ENCODE assay signal across 8 cellular contexts in the genomic region with DNA sequence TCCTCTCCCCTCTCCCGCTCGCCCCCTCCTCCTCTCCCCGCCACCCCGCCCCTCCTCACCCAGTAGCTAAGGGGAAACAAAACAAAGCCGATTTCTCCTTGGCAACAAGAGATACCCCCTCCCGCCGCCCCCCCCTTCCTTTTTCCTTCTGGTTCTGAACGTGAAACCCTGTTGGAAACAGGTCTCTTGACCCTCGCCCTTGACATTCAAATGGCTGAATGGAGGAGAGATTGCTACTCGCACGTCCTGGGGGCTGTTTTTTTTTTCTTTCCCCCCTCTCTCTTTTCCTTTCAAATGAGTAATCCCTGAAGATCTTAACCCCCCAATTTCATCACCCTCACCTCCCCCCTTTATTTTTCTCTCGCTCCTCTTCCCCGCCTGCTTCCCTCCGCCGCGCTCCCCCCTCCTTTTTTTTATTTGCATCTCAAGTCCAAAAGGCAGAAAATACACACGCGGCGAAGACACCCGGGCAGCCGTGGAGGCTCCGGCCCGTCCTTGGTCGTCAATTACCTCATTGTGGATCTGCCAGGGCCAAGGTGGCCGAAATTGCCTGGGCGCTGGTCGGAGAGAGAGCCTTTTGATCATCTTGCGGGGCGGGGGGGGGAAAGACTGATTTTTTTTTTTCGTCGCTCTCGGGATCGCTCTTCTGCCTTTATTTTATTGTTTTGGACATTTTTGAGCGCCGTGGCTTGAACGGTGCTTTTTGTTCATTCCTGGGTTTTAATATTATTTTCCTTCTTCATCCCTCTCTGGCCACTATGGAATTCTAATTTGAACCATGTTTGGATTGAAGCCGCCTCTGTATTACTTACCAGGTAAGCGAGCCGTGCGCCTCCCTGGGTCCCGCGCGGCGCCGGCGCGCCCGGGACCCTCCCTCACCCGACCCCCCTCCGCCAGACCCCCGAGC. TPM values are rescaled to one million over a fixed set of nuclear protein-coding genes. Genes with fewer than 3 reads are reported as not detected.
DNase-seq lines count a peak whose midpoint lies in the region; ATAC-seq and TF ChIP-seq lines count a peak whose summit lies in the region.

No MANE protein-coding gene starts in this region.

- H3K27me3 Mint-ChIP-seq in activated naive CD4-positive, alpha-beta T cell treated with anti-CD3 and anti-CD28 coated beads, Interleukin-2, amount 10 ng/mL, durations not matched to agents 7 days and 5 days, result peaks cover 27% of the 10 kb centered on the region
- H3K27me3 Mint-ChIP-seq in activated CD4-positive, alpha-beta memory T cell treated with anti-CD3 and anti-CD28 coated beads, Interleukin-2, amount 10 ng/mL, durations not matched to agents 7 days and 5 days, result peaks cover 5% of the 10 kb centered on the region

- peak overlapping the region; percentile 74 for H3K4me2 ChIP-seq in parathyroid adenoma (ENCODE audit: low read length)

- peak overlapping the region; percentile 92 for H3K4me3 Mint-ChIP-seq in activated naive CD4-positive, alpha-beta T cell treated with anti-CD3 and anti-CD28 coated beads, Interleukin-2, amount 10 ng/mL, durations not matched to agents 7 days and 5 days
- peak overlapping the region; percentile 90 for H3K4me3 Mint-ChIP-seq in activated CD4-positive, alpha-beta memory T cell treated with anti-CD3 and anti-CD28 coated beads, Interleukin-2, amount 10 ng/mL, durations not matched to agents 7 days and 5 days

- DNase-seq in activated naive CD4-positive, alpha-beta T cell treated with anti-CD3 and anti-CD28 coated beads, Interleukin-2, amount 10 ng/mL, durations not matched to agents 7 days and 5 days, result peak; percentile 63
- no peak for DNase-seq in activated naive CD4-positive, alpha-beta T cell (lab: John Stamatoyannopoulos, UW)
- DNase-seq in NCI-H2107 treated with DMSO at 0.1 percent for 48 hours (lab: John Stamatoyannopoulos, UW; ENCODE audit: unreplicated experiment) (peak; percentile 55), foreskin fibroblast (peak in 1 of 2 donors; percentile 70)
- DNase-seq in activated CD4-positive, alpha-beta memory T cell treated with anti-CD3 and anti-CD28 coated beads, Interleukin-2, amount 10 ng/mL, durations not matched to agents 7 days and 5 days, result peak; percentile 40

- H3K9me3 ChIP-seq in parathyroid adenoma (ENCODE audit: control insufficient read depth, low read length), result no peaks in the 10 kb centered on the region

- POLR2A ChIA-PET in activated CD4-positive, alpha-beta memory T cell treated with anti-CD3 and anti-CD28 coated beads, Interleukin-2, amount 10 ng/mL, durations not matched to agents 7 days and 5 days (lab: Charles Lee), result interaction anchor here (1.0 to 3.9 kb wide), 7 partner anchors 8 to 245 kb away, joined by 4 to 41 read pairs (median 20); partner anchors contain the start of gene GSE1

- peak overlapping the region; percentile 0 for H2AFZ ChIP-seq in parathyroid adenoma

- no peaks in the 10 kb centered on the region for H3K27me3 ChIP-seq in parathyroid adenoma (ENCODE audit: control insufficient read depth, insufficient read depth, low read length)

- H3K4me3 ChIP-seq in foreskin fibroblast (ENCODE audit: low read depth in 1 of 2, low read length in 2 of 2), result peak overlapping the region; percentile 80 to 84
- peak overlapping the region; percentile 88 for H3K4me3 ChIP-seq in parathyroid adenoma (ENCODE audit: low read depth, low read length)

- CTCF ChIA-PET in activated naive CD4-positive, alpha-beta T cell treated with anti-CD3 and anti-CD28 coated beads, Interleukin-2, amount 10 ng/mL, durations not matched to agents 7 days and 5 days (lab: Charles Lee), result interaction anchor here (1.1 to 2.5 kb wide), 4 partner anchors 12 to 60 kb away, joined by 4 to 14 read pairs (median 10); no protein-coding TSS in a partner anchor
- CTCF ChIA-PET in activated CD4-positive, alpha-beta memory T cell treated with anti-CD3 and anti-CD28 coated beads, Interleukin-2, amount 10 ng/mL, durations not matched to agents 7 days and 5 days (lab: Charles Lee), result interaction anchor here (1.2 to 3.5 kb wide), 5 partner anchors 14 to 135 kb away, joined by 4 to 25 read pairs (median 11); no protein-coding TSS in a partner anchor

- peak overlapping the region; percentile 95 for H3K27ac Mint-ChIP-seq in activated naive CD4-positive, alpha-beta T cell treated with anti-CD3 and anti-CD28 coated beads, Interleukin-2, amount 10 ng/mL, durations not matched to agents 7 days and 5 days
- peak overlapping the region; percentile 89 for H3K27ac Mint-ChIP-seq in activated CD4-positive, alpha-beta memory T cell treated with anti-CD3 and anti-CD28 coated beads, Interleukin-2, amount 10 ng/mL, durations not matched to agents 7 days and 5 days

- no peak for TF ChIP-seq CTCF in foreskin fibroblast (IDR thresholded peaks at IDR 0.05; ENCODE audit: low read depth, low read length)
- no peak for TF ChIP-seq CTCF in parathyroid adenoma (IDR thresholded peaks at IDR 0.05)

- no peaks in the 10 kb centered on the region for H3K9me3 Mint-ChIP-seq in activated naive CD4-positive, alpha-beta T cell treated with anti-CD3 and anti-CD28 coated beads, Interleukin-2, amount 10 ng/mL, durations not matched to agents 7 days and 5 days
- no peaks in the 10 kb centered on the region for H3K9me3 Mint-ChIP-seq in activated CD4-positive, alpha-beta memory T cell treated with anti-CD3 and anti-CD28 coated beads, Interleukin-2, amount 10 ng/mL, durations not matched to agents 7 days and 5 days

- H3K27ac ChIP-seq in parathyroid adenoma, result peak overlapping the region; percentile 83

- peaks cover 24% of the 10 kb centered on the region for H3K79me2 ChIP-seq in parathyroid adenoma

- ATAC-seq in HG02970 (IDR thresholded peaks at IDR 0.05; ENCODE audit: low FRiP score, unreplicated experiment), result no peak
- no peak for ATAC-seq in GM18517 (IDR thresholded peaks at IDR 0.05; ENCODE audit: unreplicated experiment)

- peaks cover 3% of the 10 kb centered on the region for H3K36me3 Mint-ChIP-seq in activated naive CD4-positive, alpha-beta T cell treated with anti-CD3 and anti-CD28 coated beads, Interleukin-2, amount 10 ng/mL, durations not matched to agents 7 days and 5 days
- peaks cover 4% of the 10 kb centered on the region for H3K36me3 Mint-ChIP-seq in activated CD4-positive, alpha-beta memory T cell treated with anti-CD3 and anti-CD28 coated beads, Interleukin-2, amount 10 ng/mL, durations not matched to agents 7 days and 5 days (ENCODE audit: low read depth)

- H3K9ac ChIP-seq in parathyroid adenoma, result no peak overlapping the region

- peaks cover 23% of the 10 kb centered on the region for H3K4me1 ChIP-seq in parathyroid adenoma

- peaks cover 41% of the 10 kb centered on the region for H3K4me1 Mint-ChIP-seq in activated naive CD4-positive, alpha-beta T cell treated with anti-CD3 and anti-CD28 coated beads, Interleukin-2, amount 10 ng/mL, durations not matched to agents 7 days and 5 days
- peaks cover 38% of the 10 kb centered on the region for H3K4me1 Mint-ChIP-seq in activated CD4-positive, alpha-beta memory T cell treated with anti-CD3 and anti-CD28 coated beads, Interleukin-2, amount 10 ng/mL, durations not matched to agents 7 days and 5 days

- H3K36me3 ChIP-seq in parathyroid adenoma (ENCODE audit: control insufficient read depth, insufficient read depth, low read length), result no peaks in the 10 kb centered on the region

RNA-seq across cellular contexts. Expression of gene GSE1, which starts 57.3 kb away (rescaled TPM):
- total RNA-seq in activated CD4-positive, alpha-beta memory T cell treated with anti-CD3 and anti-CD28 coated beads, Interleukin-2, amount 10 ng/mL, durations not matched to agents 7 days and 5 days, result 10 to 100 TPM; 18.4 to 19.8 TPM

Comparison
In these comparisons a context has a peak if more than half of its experiments do, and no peak if none do; other contexts are left out.
1. DNase-seq: peak in activated naive CD4-positive, alpha-beta T cell treated with anti-CD3 and anti-CD28 coated beads, Interleukin-2, amount 10 ng/mL, durations not matched to agents 7 days and 5 days (single experiment), NCI-H2107 treated with DMSO at 0.1 percent for 48 hours (single experiment) and activated CD4-positive, alpha-beta memory T cell treated with anti-CD3 and anti-CD28 coated beads, Interleukin-2, amount 10 ng/mL, durations not matched to agents 7 days and 5 days (single experiment); none in activated naive CD4-positive, alpha-beta T cell (0 of 4).